In genomic region chr2:36453652-36454051, GRCh38 we compare ENCODE assay signal across 1 cellular context.
TF ChIP-seq lines count a peak whose summit lies in the region.

No MANE protein-coding gene starts in this region.

TF ChIP-seq in HepG2, 621 proteins besides CTCF, POLR2A, EP300 and RAD21 (continued from another document and continues in another):
- no peak for TF ChIP-seq ZMAT5 (CRISPR knock-in tag; IDR thresholded peaks at IDR 0.05; ENCODE audit: borderline replicate concordance, low read depth)
- no peak for TF ChIP-seq NR1H2 (CRISPR knock-in tag; IDR thresholded peaks at IDR 0.05; ENCODE audit: borderline replicate concordance, low read depth)
- no peak for TF ChIP-seq ARNT2 (CRISPR knock-in tag; IDR thresholded peaks at IDR 0.05; ENCODE audit: low read depth)
- no peak for TF ChIP-seq HOXA9 (CRISPR knock-in tag; IDR thresholded peaks at IDR 0.05; ENCODE audit: borderline replicate concordance)
- TF ChIP-seq THYN1 (CRISPR knock-in tag; IDR thresholded peaks at IDR 0.05; ENCODE audit: borderline replicate concordance, low read depth), result no peak
- no peak for TF ChIP-seq POGZ (CRISPR knock-in tag; IDR thresholded peaks at IDR 0.05)
- TF ChIP-seq RARA (CRISPR knock-in tag; IDR thresholded peaks at IDR 0.05), result peak; percentile 52; the same call in 1 of the 2 replicates
- TF ChIP-seq RFXANK (CRISPR knock-in tag; IDR thresholded peaks at IDR 0.05), result no peak
- no peak for TF ChIP-seq ZNF329 (CRISPR knock-in tag; IDR thresholded peaks at IDR 0.05; ENCODE audit: low read depth)
- no peak for TF ChIP-seq ZNF263 (CRISPR knock-in tag; IDR thresholded peaks at IDR 0.05)
- TF ChIP-seq ZNF574 (CRISPR knock-in tag; IDR thresholded peaks at IDR 0.05), result no peak
- TF ChIP-seq MED1 (CRISPR knock-in tag; IDR thresholded peaks at IDR 0.05), result no peak
- no peak for TF ChIP-seq PBX3 (CRISPR knock-in tag; IDR thresholded peaks at IDR 0.05; ENCODE audit: borderline replicate concordance)
- TF ChIP-seq ZEB1 (IDR thresholded peaks at IDR 0.05; ENCODE audit: insufficient replicate concordance, low read depth), result no peak
- TF ChIP-seq KLF11 (CRISPR knock-in tag; IDR thresholded peaks at IDR 0.05), result no peak
- TF ChIP-seq ZNF562 (CRISPR knock-in tag; IDR thresholded peaks at IDR 0.05; ENCODE audit: borderline replicate concordance), result no peak
- TF ChIP-seq ZNF235 (CRISPR knock-in tag; IDR thresholded peaks at IDR 0.05; ENCODE audit: borderline replicate concordance), result no peak
- TF ChIP-seq MXD1 (CRISPR knock-in tag; IDR thresholded peaks at IDR 0.05), result no peak
- no peak for TF ChIP-seq NFATC3 (CRISPR knock-in tag; IDR thresholded peaks at IDR 0.05)
- no peak for TF ChIP-seq PHB2 (IDR thresholded peaks at IDR 0.05; ENCODE audit: partially characterized antibody)
- TF ChIP-seq PATZ1 (CRISPR knock-in tag; IDR thresholded peaks at IDR 0.05), result no peak
- TF ChIP-seq RARG (CRISPR knock-in tag; IDR thresholded peaks at IDR 0.05; ENCODE audit: low read depth), result no peak
- TF ChIP-seq SOX13 (IDR thresholded peaks at IDR 0.05), result no peak
- peak in 1 of 2 experiments; percentile 49; a peak in 1 of 4 replicates for TF ChIP-seq SOX13 (CRISPR knock-in tag; conservative IDR thresholded peaks at IDR 0.05 in 1 of 2, IDR thresholded peaks at IDR 0.05 in 1 of 2)
- no peak for TF ChIP-seq BATF2 (CRISPR knock-in tag; IDR thresholded peaks at IDR 0.05)
- TF ChIP-seq HMG20A (CRISPR knock-in tag; IDR thresholded peaks at IDR 0.05; ENCODE audit: borderline replicate concordance), result peak; percentile 46; the same call in 1 of the 2 replicates
- no peak for TF ChIP-seq ZNF747 (CRISPR knock-in tag; IDR thresholded peaks at IDR 0.05; ENCODE audit: borderline replicate concordance)
- TF ChIP-seq KDM5B (CRISPR knock-in tag; IDR thresholded peaks at IDR 0.05; ENCODE audit: borderline replicate concordance), result no peak
- no peak for TF ChIP-seq ZBTB2 (CRISPR knock-in tag; IDR thresholded peaks at IDR 0.05; ENCODE audit: low read depth)
- no peak for TF ChIP-seq ZBTB14 (CRISPR knock-in tag; IDR thresholded peaks at IDR 0.05)
- no peak for TF ChIP-seq RBFOX2 (IDR thresholded peaks at IDR 0.05; ENCODE audit: low read depth, low read length)
- TF ChIP-seq TGIF2 (CRISPR knock-in tag; IDR thresholded peaks at IDR 0.05), result no peak
- peak; percentile 56; the same call in 1 of the 2 replicates for TF ChIP-seq HOMEZ (CRISPR knock-in tag; IDR thresholded peaks at IDR 0.05; ENCODE audit: low read depth)
- TF ChIP-seq ZNF841 (CRISPR knock-in tag; IDR thresholded peaks at IDR 0.05; ENCODE audit: borderline replicate concordance), result no peak
- TF ChIP-seq ZC3H4 (CRISPR knock-in tag; IDR thresholded peaks at IDR 0.05; ENCODE audit: borderline replicate concordance), result no peak
- 0 out of 2 replicates have a peak, but pooled peaks have one; percentile 18 for TF ChIP-seq TCF7 (IDR thresholded peaks at IDR 0.05; ENCODE audit: low read depth)
- TF ChIP-seq ARID5B (CRISPR knock-in tag; IDR thresholded peaks at IDR 0.05), result peak; percentile 81
- TF ChIP-seq PAXIP1 (CRISPR knock-in tag; conservative IDR thresholded peaks at IDR 0.05), result peak; percentile 47
- TF ChIP-seq NBN (conservative IDR thresholded peaks at IDR 0.05), result no peak
- no peak for TF ChIP-seq IRF2 (CRISPR knock-in tag; IDR thresholded peaks at IDR 0.05)
- TF ChIP-seq CEBPG (CRISPR knock-in tag; IDR thresholded peaks at IDR 0.05), result no peak
